8 cellular contexts compared by ENCODE assay signal in the genomic region with DNA sequence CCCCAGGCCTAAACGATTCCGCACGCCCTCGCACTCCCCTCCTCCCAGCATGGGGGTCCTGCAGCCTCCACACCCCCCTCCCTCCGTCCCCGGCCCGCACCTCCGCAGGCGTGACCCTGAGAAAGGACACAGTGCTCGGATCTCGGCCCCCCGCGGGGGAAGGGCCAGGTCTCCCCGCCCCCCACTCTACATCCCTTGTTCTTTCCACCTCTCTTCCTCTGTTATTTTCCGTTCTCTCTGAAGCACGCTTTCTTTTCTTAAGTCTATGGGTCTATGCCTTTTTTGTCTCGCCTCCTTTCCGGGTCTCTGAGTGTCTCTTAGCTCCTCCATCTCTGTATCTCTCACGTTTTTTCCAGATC. TPM values are rescaled to one million over a fixed set of nuclear protein-coding genes. Genes with fewer than 3 reads are reported as not detected.
DNase-seq lines count a peak whose midpoint lies in the region; ATAC-seq and TF ChIP-seq lines count a peak whose summit lies in the region.

No MANE protein-coding gene starts in this region.

- peak; percentile 61 for DNase-seq in NCI-H1105 treated with DMSO at 0.1 percent for 48 hours (lab: John Stamatoyannopoulos, UW)
- DNase-seq in NCI-H1105 (lab: John Stamatoyannopoulos, UW), result no peak
- DNase-seq in NAMALWA (ENCODE audit: low spot score), result peak; percentile 55
- DNase-seq in breast epithelium (ENCODE audit: low spot score in 2 of 2), result no peak
- DNase-seq in lower leg skin (ENCODE audit: low spot score in 2 of 2), result no peak
- peak in 1 of 2 donors; percentile 83 for DNase-seq in upper lobe of left lung
- DNase-seq in NCI-H446 (lab: John Stamatoyannopoulos, UW), result no peak

- intact Hi-C loops in breast epithelium (cut with DNase I; ENCODE audit: low total_unique reads) (no loop called here), lower leg skin (cut with DNase I; ENCODE audit: low total_unique reads) (no loop called here)

- H3K9me3 ChIP-seq in breast epithelium (no peaks in the 10 kb centered on the region), upper lobe of left lung (no peaks in the 10 kb centered on the region)

- H3K36me3 ChIP-seq in breast epithelium, result no peaks in the 10 kb centered on the region
- H3K36me3 ChIP-seq in upper lobe of left lung, result no peaks in the 10 kb centered on the region

- TF ChIP-seq POLR2A in breast epithelium (IDR thresholded peaks at IDR 0.05), result no peak
- no peak for TF ChIP-seq POLR2A in lower leg skin (IDR thresholded peaks at IDR 0.05)
- no peak for TF ChIP-seq POLR2A in upper lobe of left lung (IDR thresholded peaks at IDR 0.05)

- H3K27me3 ChIP-seq in breast epithelium, result no peaks in the 10 kb centered on the region
- H3K27me3 ChIP-seq in upper lobe of left lung, result peaks cover 0 to 52% (median 23%) of the 10 kb centered on the region in 4 donors

- H3K4me1 ChIP-seq in breast epithelium, result peaks cover 15 to 39% of the 10 kb centered on the region in 2 donors
- H3K4me1 ChIP-seq in upper lobe of left lung, result peaks cover 55 to 69% (median 59%) of the 10 kb centered on the region in 4 donors

- ATAC-seq in upper lobe of left lung (ENCODE audit: low FRiP score in 2 of 2) (no peak), GM18907 (IDR thresholded peaks at IDR 0.05; ENCODE audit: unreplicated experiment) (no peak)

- peak overlapping the region; percentile 56 to 83 (median 66) for H3K4me3 ChIP-seq in breast epithelium
- H3K4me3 ChIP-seq in lower leg skin (ENCODE audit: low read depth, poor library complexity, severe bottlenecking), result peak overlapping the region; percentile 42
- H3K4me3 ChIP-seq in upper lobe of left lung, result peak overlapping the region; percentile 36 to 69 (median 64)

- H3K27ac ChIP-seq in breast epithelium, result peak overlapping the region; percentile 77 to 78
- peak overlapping the region; percentile 7 to 79 (median 34) for H3K27ac ChIP-seq in upper lobe of left lung

- 0 to 2% methylated on average over 19 of the region's 19 CpGs for WGBS in lower leg skin, 2 donors
- 2% methylated on average over 18 to 19 of the region's 19 CpGs for WGBS in upper lobe of left lung, 2 donors

- TF ChIP-seq EP300 in upper lobe of left lung (IDR thresholded peaks at IDR 0.05), result no peak

- TF ChIP-seq CTCF in breast epithelium (IDR thresholded peaks at IDR 0.05), result no peak
- no peak for TF ChIP-seq CTCF in lower leg skin (IDR thresholded peaks at IDR 0.05)
- TF ChIP-seq CTCF in upper lobe of left lung (IDR thresholded peaks at IDR 0.05), result no peak

RNA-seq across cellular contexts. Expression of a gene that starts 2.0 kb away (rescaled TPM):
- not detected for total RNA-seq in breast epithelium
- not detected for total RNA-seq in lower leg skin
- total RNA-seq in upper lobe of left lung, result 1 to 10 TPM in 1 of 6 donors, not detected in 5; 4.9 TPM

RNA-seq across cellular contexts. Expression of a gene that starts 7.6 kb away (rescaled TPM):
- total RNA-seq in breast epithelium, result under 1 TPM in 1 of 3 donors, not detected in 2; 0.73 TPM
- total RNA-seq in lower leg skin, result 100 to 1,000 TPM in 1 of 4 donors, 10 to 100 TPM in 3; 73.8 to 143 (median 88.2) TPM
- total RNA-seq in upper lobe of left lung, result not detected

RNA-seq across cellular contexts. Expression of a gene that starts 26.3 kb away (rescaled TPM):
- 100 to 1,000 TPM in 2 of 3 donors, 10 to 100 TPM in 1; 97.3 to 167 (median 115) TPM for total RNA-seq in breast epithelium
- 100 to 1,000 TPM; 197 to 545 (median 266) TPM for total RNA-seq in lower leg skin
- 100 to 1,000 TPM; 112 to 358 (median 288) TPM for total RNA-seq in upper lobe of left lung

RNA-seq across cellular contexts. Expression of a gene that starts 36.8 kb away (rescaled TPM):
- total RNA-seq in breast epithelium (10 to 100 TPM; 21.8 to 30.2 (median 28.1) TPM), lower leg skin (10 to 100 TPM; 43.5 to 58.9 (median 49.3) TPM), upper lobe of left lung (10 to 100 TPM; 27.2 to 75.8 (median 49.8) TPM)

RNA-seq across cellular contexts. Expression of a gene that starts 38.4 kb away (rescaled TPM):
- not detected for total RNA-seq in breast epithelium
- total RNA-seq in lower leg skin, result 100 to 1,000 TPM; 131 to 246 (median 157) TPM
- not detected for total RNA-seq in upper lobe of left lung

Comparison
In these comparisons a context has a peak if more than half of its experiments do, and no peak if none do; other contexts are left out.
1. DNase-seq: peak in NCI-H1105 treated with DMSO at 0.1 percent for 48 hours (single experiment) and NAMALWA (single experiment); none in NCI-H1105 (single experiment), breast epithelium (0 of 2), lower leg skin (0 of 2) and NCI-H446 (0 of 2).
2. RNA of a gene that starts 7.6 kb away (total RNA-seq): 73.8 to 143 TPM in lower leg skin; 0.73 TPM in breast epithelium and not detected in upper lobe of left lung; every median in the first group is over 10 times any median in the second.
3. Peak in every context shown above with its lines, with median percentiles within 50 percentile points of each other: H3K4me3 ChIP-seq.